In genomic region chr4:5033266-5033945, GRCh38 we compare ENCODE assay signal across 9 cellular contexts. TPM values are rescaled to one million over a fixed set of nuclear protein-coding genes. Genes with fewer than 3 reads are reported as not detected.
DNase-seq lines count a peak whose midpoint lies in the region; ATAC-seq and TF ChIP-seq lines count a peak whose summit lies in the region.
"Had no signal": no experiment of that assay in that cellular context is flagged by ENCODE, and none has a peak within 500 bp of the region (broad histone marks: within the 10 kb centered on the region; RNA-seq: fewer than 3 reads in every experiment).

No MANE protein-coding gene starts in this region.

- no peak overlapping the region for H3K9ac ChIP-seq in subcutaneous abdominal adipose tissue (ENCODE audit: low read length in 5 of 5)

- H3K4me1 ChIP-seq in subcutaneous abdominal adipose tissue (ENCODE audit: control insufficient read depth in 5 of 5, insufficient read depth in 5 of 5, low read length in 5 of 5) = peaks cover 5 to 52% (median 36%) of the 10 kb centered on the region in 5 donors

- POLR2A ChIA-PET in activated CD4-positive, alpha-beta T cell treated with anti-CD3 and anti-CD28 coated beads for 36 hours (lab: Charles Lee) = no interaction called here
- POLR2A ChIA-PET in RWPE1 (lab: Yijun Ruan, JAX; ENCODE audit: low non-redundant PET) = no interaction called here

- no peak overlapping the region for H3K4me3 Mint-ChIP-seq in activated CD4-positive, alpha-beta T cell treated with anti-CD3 and anti-CD28 coated beads for 36 hours

- ATAC-seq in activated CD4-positive, alpha-beta T cell treated with anti-CD3 and anti-CD28 coated beads for 36 hours = no peak
- ATAC-seq in left ventricle myocardium superior = peak; percentile 87

- peak; percentile 9 for DNase-seq in activated CD4-positive, alpha-beta T cell treated with anti-CD3 and anti-CD28 coated beads for 36 hours
- no peak for DNase-seq in activated CD4-positive, alpha-beta T cell treated with anti-CD3 and anti-CD28 coated beads, Interleukin-2, amount 50 U/mL, for 4 hours
- DNase-seq in RWPE1 (ENCODE audit: low spot score) = no peak
- peak; percentile 47 for DNase-seq in left ventricle myocardium superior
- DNase-seq in NCI-H446 treated with DMSO at 0.1 percent for 48 hours (lab: John Stamatoyannopoulos, UW) = no peak
- DNase-seq in posterior vena cava (ENCODE audit: low spot score) = no peak
- DNase-seq in stimulated activated CD8-positive, alpha-beta memory T cell treated with anti-CD3 and anti-CD28 coated beads, Interleukin-4, amount 100 ng/mL, for 48 hours = no peak
- DNase-seq: SHP77 had no signal

- CTCF ChIA-PET in activated CD4-positive, alpha-beta T cell treated with anti-CD3 and anti-CD28 coated beads for 36 hours (lab: Charles Lee) = no interaction called here
- CTCF ChIA-PET in RWPE1 (lab: Yijun Ruan, JAX) = no interaction called here

- peak overlapping the region; percentile 38 for H3K27ac Mint-ChIP-seq in activated CD4-positive, alpha-beta T cell treated with anti-CD3 and anti-CD28 coated beads for 36 hours

- H3K9me3 ChIP-seq in subcutaneous abdominal adipose tissue (ENCODE audit: control insufficient read depth in 5 of 5, low read length in 5 of 5) = no peaks in the 10 kb centered on the region

- peak overlapping the region; percentile 14; the same call in 1 of the 2 replicates for H3K27ac ChIP-seq in RWPE1
- peak overlapping the region; percentile 28 for H3K27ac ChIP-seq in subcutaneous abdominal adipose tissue (ENCODE audit: low read depth, low read length)

- H3K27me3 Mint-ChIP-seq in activated CD4-positive, alpha-beta T cell treated with anti-CD3 and anti-CD28 coated beads for 36 hours = no peaks in the 10 kb centered on the region

- peak overlapping the region in 3 of 5 donors; percentile 1 to 19 (median 12) for H3K4me3 ChIP-seq in subcutaneous abdominal adipose tissue (ENCODE audit: low read depth in 1 of 5, low read length in 5 of 5)

- no peaks in the 10 kb centered on the region for H3K36me3 Mint-ChIP-seq in activated CD4-positive, alpha-beta T cell treated with anti-CD3 and anti-CD28 coated beads for 36 hours (ENCODE audit: low read depth)

- TF ChIP-seq CTCF in RWPE1 (conservative IDR thresholded peaks at IDR 0.05; ENCODE audit: low read depth) = no peak

- H3K36me3 ChIP-seq in subcutaneous abdominal adipose tissue (ENCODE audit: control insufficient read depth in 5 of 5, insufficient read depth in 5 of 5, low read length in 5 of 5) = no peaks in the 10 kb centered on the region

- peaks cover 5% of the 10 kb centered on the region for H3K4me1 Mint-ChIP-seq in activated CD4-positive, alpha-beta T cell treated with anti-CD3 and anti-CD28 coated beads for 36 hours

- H3K9me3 Mint-ChIP-seq in activated CD4-positive, alpha-beta T cell treated with anti-CD3 and anti-CD28 coated beads for 36 hours (ENCODE audit: low read depth) = no peaks in the 10 kb centered on the region

- intact Hi-C loops in activated CD4-positive, alpha-beta T cell treated with anti-CD3 and anti-CD28 coated beads for 36 hours (cut with DNase I, micrococcal nuclease) = no loop called here
- intact Hi-C loops in left ventricle myocardium superior (cut with micrococcal nuclease) = no loop called here
- intact Hi-C loops in posterior vena cava (cut with DNase I) = no loop called here

- no peaks in the 10 kb centered on the region for H3K27me3 ChIP-seq in subcutaneous abdominal adipose tissue (ENCODE audit: control insufficient read depth in 5 of 5, insufficient read depth in 4 of 5, low read length in 5 of 5)

RNA-seq across cellular contexts. Expression of gene CYTL1, which starts 14.1 kb away (rescaled TPM):
- not detected for total RNA-seq in activated CD4-positive, alpha-beta T cell treated with anti-CD3 and anti-CD28 coated beads for 36 hours
- total RNA-seq in left ventricle myocardium superior (0.42 TPM), posterior vena cava (1 to 10 TPM in 1 of 2 donors, under 1 TPM in 1; 0.81 to 1.2 TPM)

RNA-seq across cellular contexts. Expression of gene STK32B, which starts 17.9 kb away (rescaled TPM):
- not detected for total RNA-seq in activated CD4-positive, alpha-beta T cell treated with anti-CD3 and anti-CD28 coated beads for 36 hours
- 1.4 TPM for total RNA-seq in left ventricle myocardium superior
- 1 to 10 TPM; 3.1 to 3.5 TPM for total RNA-seq in posterior vena cava

Comparison
In these comparisons a context has a peak if more than half of its experiments do, and no peak if none do; other contexts are left out.
1. DNase-seq: peak in activated CD4-positive, alpha-beta T cell treated with anti-CD3 and anti-CD28 coated beads for 36 hours (single experiment) and left ventricle myocardium superior (single experiment); none in activated CD4-positive, alpha-beta T cell treated with anti-CD3 and anti-CD28 coated beads, Interleukin-2, amount 50 U/mL, for 4 hours (0 of 2), RWPE1 (single experiment), NCI-H446 treated with DMSO at 0.1 percent for 48 hours (single experiment), posterior vena cava (single experiment) and stimulated activated CD8-positive, alpha-beta memory T cell treated with anti-CD3 and anti-CD28 coated beads, Interleukin-4, amount 100 ng/mL, for 48 hours (single experiment).